Comparison of ENCODE assay signal across 1 cellular context in the genomic region with DNA sequence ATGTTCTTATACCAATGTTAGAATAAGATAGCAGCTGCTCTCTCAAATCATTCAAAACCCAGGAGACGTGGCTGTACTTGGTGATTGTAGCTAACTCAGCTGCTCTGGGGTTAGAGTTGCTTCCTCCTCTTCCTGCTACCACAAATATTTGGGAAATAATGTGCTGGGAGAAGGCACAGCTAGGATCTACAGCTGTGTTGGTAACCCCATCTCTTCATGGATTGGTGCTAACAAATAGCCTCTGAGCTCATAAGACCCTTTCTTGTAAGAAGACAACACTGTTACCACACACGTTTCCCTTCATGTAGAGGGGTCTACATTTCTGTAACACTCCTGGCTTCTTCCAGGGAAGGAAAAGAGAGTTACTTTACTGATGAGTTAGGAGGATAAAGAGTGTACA.
TF ChIP-seq lines count a peak whose summit lies in the region.

No MANE protein-coding gene starts in this region.

TF ChIP-seq in H1, 55 proteins besides CTCF, POLR2A, EP300 and RAD21 (continued from another document):
- no peak for TF ChIP-seq TAF7 (optimal IDR thresholded peaks at IDR 0.05; ENCODE audit: borderline replicate concordance, low read depth, low read length)
